11 cellular contexts compared by ENCODE assay signal in genomic region chr11:39365809-39366436, GRCh38.
A peak's percentile ranks its signal among the peaks of the same experiment; 100 is the strongest.
DNase-seq lines count a peak whose midpoint lies in the region; ATAC-seq, FAIRE-seq and TF ChIP-seq lines count a peak whose summit lies in the region.
"Had no signal": no experiment of that assay in that cellular context is flagged by ENCODE, and none has a peak within 500 bp of the region (broad histone marks: within the 10 kb centered on the region; RNA-seq: fewer than 3 reads in every experiment).

No MANE protein-coding gene starts in this region.

- no peaks in the 10 kb centered on the region for H3K36me3 Mint-ChIP-seq in MCF 10A (ENCODE audit: insufficient read depth, unreplicated experiment)
- H3K36me3 Mint-ChIP-seq in activated CD4-positive, alpha-beta T cell treated with anti-CD3 and anti-CD28 coated beads, Interleukin-2, amount 10 ng/mL, durations not matched to agents 7 days and 5 days (ENCODE audit: low read depth): no peaks in the 10 kb centered on the region
- H3K36me3 Mint-ChIP-seq: activated naive CD8-positive, alpha-beta T cell treated with anti-CD3 and anti-CD28 coated beads, Interleukin-2, amount 10 ng/mL, durations not matched to agents 7 days and 5 days had no signal

- H3K27ac ChIP-seq in breast epithelium (no peak overlapping the region), foreskin keratinocyte (no peak overlapping the region), dorsolateral prefrontal cortex (no peak overlapping the region)

- BruUV-seq in MCF 10A (replicated peaks; lab: Mats Ljungman, UMichigan): no TSS peak

- H3K27me3 ChIP-seq in breast epithelium (no peaks in the 10 kb centered on the region), foreskin keratinocyte (no peaks in the 10 kb centered on the region), dorsolateral prefrontal cortex (no peaks in the 10 kb centered on the region)

- no peaks in the 10 kb centered on the region for H3K36me3 ChIP-seq in breast epithelium

- CTCF ChIA-PET in MCF 10A (lab: Yijun Ruan, JAX): interaction anchor here (0.5 to 2.0 kb wide), 25 partner anchors 9 to 1810 kb away, joined by 3 to 12 read pairs (median 3); no protein-coding TSS in a partner anchor
- CTCF ChIA-PET in activated CD4-positive, alpha-beta T cell treated with anti-CD3 and anti-CD28 coated beads, Interleukin-2, amount 10 ng/mL, durations not matched to agents 7 days and 5 days (lab: Charles Lee): no interaction called here

- H3K4me1 ChIP-seq in breast epithelium (no peaks in the 10 kb centered on the region), foreskin keratinocyte (no peaks in the 10 kb centered on the region)

- peaks cover 7% of the 10 kb centered on the region for H3K4me1 Mint-ChIP-seq in MCF 10A (ENCODE audit: insufficient read depth, unreplicated experiment)
- peaks cover 20% of the 10 kb centered on the region for H3K4me1 Mint-ChIP-seq in activated CD4-positive, alpha-beta T cell treated with anti-CD3 and anti-CD28 coated beads, Interleukin-2, amount 10 ng/mL, durations not matched to agents 7 days and 5 days

- H3K27me3 Mint-ChIP-seq in MCF 10A (ENCODE audit: insufficient read depth, unreplicated experiment): no peaks in the 10 kb centered on the region
- H3K27me3 Mint-ChIP-seq in activated CD4-positive, alpha-beta T cell treated with anti-CD3 and anti-CD28 coated beads, Interleukin-2, amount 10 ng/mL, durations not matched to agents 7 days and 5 days: no peaks in the 10 kb centered on the region
- H3K27me3 Mint-ChIP-seq: activated naive CD8-positive, alpha-beta T cell treated with anti-CD3 and anti-CD28 coated beads, Interleukin-2, amount 10 ng/mL, durations not matched to agents 7 days and 5 days had no signal

- H3K4me3 Mint-ChIP-seq in MCF 10A (ENCODE audit: unreplicated experiment): no peak overlapping the region
- H3K4me3 Mint-ChIP-seq in activated CD4-positive, alpha-beta T cell treated with anti-CD3 and anti-CD28 coated beads, Interleukin-2, amount 10 ng/mL, durations not matched to agents 7 days and 5 days: no peak overlapping the region
- H3K4me3 Mint-ChIP-seq: activated naive CD8-positive, alpha-beta T cell treated with anti-CD3 and anti-CD28 coated beads, Interleukin-2, amount 10 ng/mL, durations not matched to agents 7 days and 5 days had no signal

- H3K4me3 ChIP-seq in breast epithelium (no peak overlapping the region), dorsolateral prefrontal cortex (no peak overlapping the region)

- no peaks in the 10 kb centered on the region for H3K9me3 ChIP-seq in breast epithelium

- FAIRE-seq in urothelium cell line (lab: Jason Lieb, UNC): no peak

- TF ChIP-seq CTCF in MCF 10A (IDR thresholded peaks at IDR 0.05; ENCODE audit: unreplicated experiment) (peak; percentile 34), breast epithelium (IDR thresholded peaks at IDR 0.05) (no peak), foreskin keratinocyte (conservative IDR thresholded peaks at IDR 0.05) (peak; percentile 43), dorsolateral prefrontal cortex (IDR thresholded peaks at IDR 0.05 in 54 of 56, conservative IDR thresholded peaks at IDR 0.05 in 2 of 56; ENCODE audit: low read depth in 1 of 56, partially characterized antibody in 56 of 56) (peak in 23 of 56 donors; percentile 10 to 45 (median 21))

- H3K9me3 Mint-ChIP-seq in MCF 10A (ENCODE audit: unreplicated experiment): no peaks in the 10 kb centered on the region
- no peaks in the 10 kb centered on the region for H3K9me3 Mint-ChIP-seq in activated CD4-positive, alpha-beta T cell treated with anti-CD3 and anti-CD28 coated beads, Interleukin-2, amount 10 ng/mL, durations not matched to agents 7 days and 5 days
- H3K9me3 Mint-ChIP-seq: activated naive CD8-positive, alpha-beta T cell treated with anti-CD3 and anti-CD28 coated beads, Interleukin-2, amount 10 ng/mL, durations not matched to agents 7 days and 5 days had no signal

- intact Hi-C loops in MCF 10A (cut with micrococcal nuclease): loop anchor here (1.0 to 5.0 kb wide), 4 partner anchors 575 to 1917 kb away; no protein-coding TSS in a partner anchor
- intact Hi-C loops in breast epithelium (cut with DNase I; ENCODE audit: low total_unique reads): no loop called here
- intact Hi-C loops in dorsolateral prefrontal cortex (cut with DNase I): no loop called here

- DNase-seq in MCF 10A (ENCODE audit: unreplicated experiment) (peak; percentile 62), breast epithelium (ENCODE audit: low spot score in 2 of 2) (no peak), RKO (ENCODE audit: low spot score) (peak; percentile 58), foreskin keratinocyte (peak; percentile 41 to 65), urothelium cell line (ENCODE audit: low spot score) (peak; percentile 50), dorsolateral prefrontal cortex (no peak), NCI-H526 treated with DMSO at 0.1 percent for 48 hours (lab: John Stamatoyannopoulos, UW) (no peak)
- no peak for DNase-seq in activated CD4-positive, alpha-beta T cell treated with anti-CD3 and anti-CD28 coated beads, Interleukin-2, amount 10 ng/mL, durations not matched to agents 7 days and 5 days
- DNase-seq: activated naive CD8-positive, alpha-beta T cell treated with anti-CD3 and anti-CD28 coated beads, Interleukin-2, amount 10 ng/mL, durations not matched to agents 7 days and 5 days; AML-193; stimulated activated naive CD4-positive, alpha-beta T cell treated with Interleukin-2 at 50 U/mL for 16 hours had no signal

- H3K27ac Mint-ChIP-seq in MCF 10A (ENCODE audit: low read depth, unreplicated experiment): no peak overlapping the region
- no peak overlapping the region for H3K27ac Mint-ChIP-seq in activated CD4-positive, alpha-beta T cell treated with anti-CD3 and anti-CD28 coated beads, Interleukin-2, amount 10 ng/mL, durations not matched to agents 7 days and 5 days
- H3K27ac Mint-ChIP-seq: activated naive CD8-positive, alpha-beta T cell treated with anti-CD3 and anti-CD28 coated beads, Interleukin-2, amount 10 ng/mL, durations not matched to agents 7 days and 5 days had no signal

- ATAC-seq in foreskin keratinocyte: peak; percentile 19

- no peak for TF ChIP-seq POLR2A in breast epithelium (IDR thresholded peaks at IDR 0.05)

- POLR2A ChIA-PET in MCF 10A (lab: Yijun Ruan, JAX): interaction anchor here (0.7 to 0.9 kb wide), 2 partner anchors 340 to 1077 kb away, joined by 3 read pairs; no protein-coding TSS in a partner anchor
- POLR2A ChIA-PET in activated CD4-positive, alpha-beta T cell treated with anti-CD3 and anti-CD28 coated beads, Interleukin-2, amount 10 ng/mL, durations not matched to agents 7 days and 5 days (lab: Charles Lee): no interaction called here

Comparison
In these comparisons a context has a peak if more than half of its experiments do, and no peak if none do; other contexts are left out.
1. DNase-seq: peak in MCF 10A (single experiment), RKO (single experiment), foreskin keratinocyte (2 of 2) and urothelium cell line (single experiment); none in breast epithelium (0 of 2), activated CD4-positive, alpha-beta T cell treated with anti-CD3 and anti-CD28 coated beads, Interleukin-2, amount 10 ng/mL, durations not matched to agents 7 days and 5 days (single experiment), dorsolateral prefrontal cortex (0 of 10) and NCI-H526 treated with DMSO at 0.1 percent for 48 hours (single experiment).
2. CTCF ChIP-seq: peak in MCF 10A (single experiment) and foreskin keratinocyte (single experiment); none in breast epithelium (0 of 3).